8 cellular contexts compared by ENCODE assay signal in the genomic region with DNA sequence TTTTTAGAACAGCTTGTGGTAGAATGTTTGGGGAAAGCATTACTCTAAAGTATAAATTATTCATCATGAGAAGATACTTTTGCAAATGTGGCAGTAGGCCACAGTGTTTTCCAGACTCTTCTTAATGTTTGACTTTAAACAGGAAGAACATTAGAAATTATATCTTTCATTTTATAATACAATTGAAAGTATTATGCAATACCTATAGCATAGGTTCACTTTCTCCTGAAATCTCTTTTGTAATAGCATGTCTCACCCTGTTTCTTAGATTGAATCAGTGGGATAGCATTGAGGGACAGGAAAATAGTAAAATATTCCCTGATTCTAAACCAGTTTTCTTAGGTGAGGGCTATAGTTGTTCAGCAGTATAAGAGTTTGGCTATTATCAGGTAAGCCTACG.
"Had no signal": no experiment of that assay in that cellular context is flagged by ENCODE, and none has a peak within 500 bp of the region (broad histone marks: within the 10 kb centered on the region; RNA-seq: fewer than 3 reads in every experiment).

No MANE protein-coding gene starts in this region.

- H3K4me2 ChIP-seq: GM23338, KMS-11 had no signal

- H3K4me3 ChIP-seq: GM23338 had no signal

- DNase-seq: H9, HCEC 1CT, Karpas-422, KBM-7 had no signal

- H3K9ac ChIP-seq: KMS-11 had no signal

- ATAC-seq: GM23338 had no signal

- H3K27ac ChIP-seq: KMS-11 had no signal

- FAIRE-seq: H54, HTR-8/SVneo had no signal

- H2AFZ ChIP-seq: GM23338 had no signal
